In the genomic region with DNA sequence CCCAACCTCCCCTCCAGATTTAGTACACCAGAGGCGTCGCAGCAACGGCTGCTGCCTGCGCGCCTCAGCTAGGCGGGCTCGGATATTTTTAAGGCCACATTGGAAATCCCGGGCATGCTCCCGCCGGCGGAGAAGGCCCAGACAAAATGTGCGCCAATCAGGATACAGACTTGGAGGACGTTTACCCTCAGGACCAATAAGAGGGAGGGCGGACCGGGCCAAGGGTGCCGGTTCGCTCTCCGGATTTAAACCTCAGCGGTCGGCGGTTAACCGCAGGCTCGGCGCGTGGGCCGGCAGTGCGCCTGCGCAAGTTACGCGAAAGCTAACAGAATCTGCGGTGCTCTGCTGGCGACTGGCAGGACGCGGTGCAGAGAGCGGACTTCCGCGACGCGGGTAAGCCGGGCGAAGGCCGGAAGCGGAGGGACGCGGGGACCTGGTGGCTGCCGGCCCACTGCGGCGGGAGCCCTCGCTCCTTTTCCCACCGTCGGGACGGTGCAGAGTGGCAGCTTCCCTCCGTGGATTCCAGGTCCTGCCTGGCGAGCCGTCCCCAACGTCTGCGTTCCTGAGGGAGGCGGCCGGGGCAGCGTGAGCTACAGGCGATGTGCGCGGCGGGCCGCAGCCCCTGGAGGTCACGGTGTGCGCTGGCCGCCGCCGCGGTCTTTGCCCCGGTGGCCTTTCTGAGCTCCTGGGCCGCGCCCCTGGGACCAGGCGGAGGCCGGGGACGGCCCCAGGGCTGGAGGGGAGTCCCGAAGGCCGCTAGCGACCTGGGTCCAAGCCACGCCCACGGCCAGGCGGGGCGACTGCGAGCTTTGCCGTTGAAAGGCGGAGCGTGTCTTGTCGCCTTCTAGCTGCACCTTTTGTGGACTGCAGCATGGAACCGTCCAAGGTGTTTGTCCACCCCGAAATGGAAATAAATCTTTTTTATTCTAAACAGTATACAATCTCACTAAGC, we compare ENCODE assay signal across 8 cellular contexts. TPM values are rescaled to one million over a fixed set of nuclear protein-coding genes. Genes with fewer than 3 reads are reported as not detected.
DNase-seq lines count a peak whose midpoint lies in the region; ATAC-seq lines count a peak whose summit lies in the region.

A gene with protein sequence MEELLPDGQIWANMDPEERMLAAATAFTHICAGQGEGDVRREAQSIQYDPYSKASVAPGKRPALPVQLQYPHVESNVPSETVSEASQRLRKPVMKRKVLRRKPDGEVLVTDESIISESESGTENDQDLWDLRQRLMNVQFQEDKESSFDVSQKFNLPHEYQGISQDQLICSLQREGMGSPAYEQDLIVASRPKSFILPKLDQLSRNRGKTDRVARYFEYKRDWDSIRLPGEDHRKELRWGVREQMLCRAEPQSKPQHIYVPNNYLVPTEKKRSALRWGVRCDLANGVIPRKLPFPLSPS (plus strand): TSS at position 296 of the 952 bp plus-strand sequence. CDS start 11,701 bp downstream, outside the sequence.

- peaks cover 1 to 20% (median 7%) of the 10 kb centered on the region in 3 donors for H3K36me3 Mint-ChIP-seq in CD8-positive, alpha-beta memory T cell
- H3K36me3 Mint-ChIP-seq in effector memory CD8-positive, alpha-beta T cell (ENCODE audit: insufficient read depth), result peaks cover 30% of the 10 kb centered on the region

- peak within 1 kb of the TSS; percentile 72 for H3K27ac ChIP-seq in CD8-positive, alpha-beta memory T cell (ENCODE audit: low read depth, low read length)

- peaks cover 11% of the 10 kb centered on the region for H3K4me1 ChIP-seq in CD8-positive, alpha-beta memory T cell (ENCODE audit: insufficient read depth, low read length)

- ATAC-seq in GM19452 (IDR thresholded peaks at IDR 0.05; ENCODE audit: unreplicated experiment) (peak; percentile 85), HG03575 (IDR thresholded peaks at IDR 0.05; ENCODE audit: extremely low read depth, insufficient number of reproducible peaks, low FRiP score, unreplicated experiment) (peak; percentile 61)
- peak; percentile 86 for ATAC-seq in effector memory CD8-positive, alpha-beta T cell (replicated peaks)

- peaks cover 0 to 4% of the 10 kb centered on the region in 2 donors for H3K27me3 Mint-ChIP-seq in CD8-positive, alpha-beta memory T cell
- H3K27me3 Mint-ChIP-seq in effector memory CD8-positive, alpha-beta T cell, result no peaks in the 10 kb centered on the region

- DNase-seq in CD8-positive, alpha-beta memory T cell, result peak; percentile 91 to 96 (median 96)
- DNase-seq in NK-92 (lab: John Stamatoyannopoulos, UW; ENCODE audit: unreplicated experiment) (peak; percentile 29), medulla oblongata (ENCODE audit: extremely low spot score) (peak; percentile 95)
- peak; percentile 87 to 89 for DNase-seq in activated CD8-positive, alpha-beta memory T cell treated with anti-CD3 and anti-CD28 coated beads for 4 hours (ENCODE audit: low read depth in 2 of 2)
- DNase-seq in effector memory CD8-positive, alpha-beta T cell, result peak; percentile 97 to 99 (median 98)
- DNase-seq in stimulated activated CD8-positive, alpha-beta memory T cell treated with anti-CD3 and anti-CD28 coated beads, Interleukin-12 subunit alpha, Interleukin-12 subunit beta, amount 100 ng/mL, for 1 hour (ENCODE audit: low read depth), result peak; percentile 91

- H3K27me3 ChIP-seq in CD8-positive, alpha-beta memory T cell (ENCODE audit: insufficient read depth, low read length, poor library complexity, severe bottlenecking), result no peaks in the 10 kb centered on the region

- no peaks in the 10 kb centered on the region for H3K36me3 ChIP-seq in CD8-positive, alpha-beta memory T cell (ENCODE audit: insufficient read depth, low read length)

- no peaks in the 10 kb centered on the region for H3K9me3 ChIP-seq in CD8-positive, alpha-beta memory T cell (ENCODE audit: low read length)

- peak within 1 kb of the TSS; percentile 89 to 97 (median 94) for H3K4me3 Mint-ChIP-seq in CD8-positive, alpha-beta memory T cell
- peak within 1 kb of the TSS; percentile 89 to 94 for H3K4me3 Mint-ChIP-seq in effector memory CD8-positive, alpha-beta T cell

- CTCF ChIA-PET in CD8-positive, alpha-beta memory T cell (lab: Charles Lee), result interaction anchor here (0.7 to 2.5 kb wide), 7 partner anchors 8 to 318 kb away, joined by 3 to 12 read pairs (median 4); a partner anchor contains a TSS

- peak within 1 kb of the TSS; percentile 93 to 99 (median 96) for H3K27ac Mint-ChIP-seq in CD8-positive, alpha-beta memory T cell
- H3K27ac Mint-ChIP-seq in effector memory CD8-positive, alpha-beta T cell, result peak within 1 kb of the TSS; percentile 95 to 99

- peaks cover 25 to 35% (median 34%) of the 10 kb centered on the region in 3 donors for H3K4me1 Mint-ChIP-seq in CD8-positive, alpha-beta memory T cell
- H3K4me1 Mint-ChIP-seq in effector memory CD8-positive, alpha-beta T cell (ENCODE audit: low read depth in 2 of 2), result peaks cover 18 to 23% of the 10 kb centered on the region in 2 donors

- H3K9me3 Mint-ChIP-seq in CD8-positive, alpha-beta memory T cell, result peaks cover 0 to 4% (median 2%) of the 10 kb centered on the region in 5 donors
- no peaks in the 10 kb centered on the region for H3K9me3 Mint-ChIP-seq in effector memory CD8-positive, alpha-beta T cell

- POLR2A ChIA-PET in CD8-positive, alpha-beta memory T cell (lab: Charles Lee), result interaction anchor here (1.0 to 2.2 kb wide), 5 partner anchors 16 to 396 kb away, joined by 3 to 25 read pairs (median 4); a partner anchor contains a TSS

- H3K4me3 ChIP-seq in CD8-positive, alpha-beta memory T cell (ENCODE audit: low read length), result peak within 1 kb of the TSS; percentile 79

RNA-seq across cellular contexts. Expression of the gene that starts here (rescaled TPM):
- total RNA-seq in CD8-positive, alpha-beta memory T cell, result 1 to 10 TPM; 7.3 to 8.1 TPM
- 6.9 TPM for polyA plus RNA-seq in CD8-positive, alpha-beta memory T cell

Comparison
In these comparisons a context has a peak if more than half of its experiments do, and no peak if none do; other contexts are left out.
1. Peak in every context shown above with its lines: DNase-seq, ATAC-seq, H3K4me3 ChIP-seq and H3K27ac ChIP-seq.
2. DNase-seq: peak in every context shown above with its lines; median percentile 98 in effector memory CD8-positive, alpha-beta T cell; 96 in CD8-positive, alpha-beta memory T cell; 95 in medulla oblongata; 91 in stimulated activated CD8-positive, alpha-beta memory T cell treated with anti-CD3 and anti-CD28 coated beads, Interleukin-12 subunit alpha, Interleukin-12 subunit beta, amount 100 ng/mL, for 1 hour; 88 in activated CD8-positive, alpha-beta memory T cell treated with anti-CD3 and anti-CD28 coated beads for 4 hours; 29 in NK-92.